8 cellular contexts compared by ENCODE assay signal in genomic region chr11:7520981-7521487, GRCh38. TPM values are rescaled to one million over a fixed set of nuclear protein-coding genes. Genes with fewer than 3 reads are reported as not detected.
A peak's percentile ranks its signal among the peaks of the same experiment; 100 is the strongest.
DNase-seq lines count a peak whose midpoint lies in the region; ATAC-seq and TF ChIP-seq lines count a peak whose summit lies in the region.

No MANE protein-coding gene starts in this region.

- intact Hi-C loops in Caco-2 (cut with micrococcal nuclease; ENCODE audit: unreplicated experiment) = no loop called here

- POLR2A ChIA-PET in Caco-2 (lab: Charles Lee) = no interaction called here

- H3K4me1 Mint-ChIP-seq in naive B cell (peaks cover 20 to 55% (median 46%) of the 10 kb centered on the region in 3 donors), Caco-2 (ENCODE audit: low read depth, unreplicated experiment) (no peaks in the 10 kb centered on the region)

- peaks cover 0 to 7% (median 0%) of the 10 kb centered on the region in 7 donors for H3K9me3 Mint-ChIP-seq in naive B cell
- no peaks in the 10 kb centered on the region for H3K9me3 Mint-ChIP-seq in Caco-2 (ENCODE audit: unreplicated experiment)

- H3K27me3 Mint-ChIP-seq in naive B cell (no peaks in the 10 kb centered on the region), Caco-2 (ENCODE audit: insufficient read depth, unreplicated experiment) (no peaks in the 10 kb centered on the region)

- CTCF ChIA-PET in Caco-2 (lab: Charles Lee) = interaction anchor here (2.1 kb wide), 1 partner anchor 145 kb away, joined by 5 read pairs; no protein-coding TSS in a partner anchor

- no TSS peak for BruUV-seq in Caco-2 (replicated peaks; lab: Mats Ljungman, UMichigan)

- TF ChIP-seq POLR2A in NB4 (IDR thresholded peaks at IDR 0.05; ENCODE audit: extremely low read depth, insufficient read length) = no peak

- ATAC-seq in GM18858 (IDR thresholded peaks at IDR 0.05; ENCODE audit: unreplicated experiment) (peak; percentile 68), HG02610 (IDR thresholded peaks at IDR 0.05; ENCODE audit: unreplicated experiment) (peak; percentile 72), naive B cell (ENCODE audit: low read depth in 2 of 2) (peak; percentile 72 to 84)

- no peak overlapping the region for H3K4me3 Mint-ChIP-seq in naive B cell
- H3K4me3 Mint-ChIP-seq in Caco-2 (ENCODE audit: unreplicated experiment) = no peak overlapping the region

- H3K36me3 Mint-ChIP-seq in naive B cell (no peaks in the 10 kb centered on the region), Caco-2 (ENCODE audit: insufficient read depth, unreplicated experiment) (no peaks in the 10 kb centered on the region)

- no peaks in the 10 kb centered on the region for H3K9me3 ChIP-seq in Caco-2

- TF ChIP-seq CTCF in NB4 (IDR thresholded peaks at IDR 0.05; ENCODE audit: low read depth, low read length) = no peak
- no peak for TF ChIP-seq CTCF in Caco-2 (IDR thresholded peaks at IDR 0.05; ENCODE audit: insufficient read depth in 1 of 2, low read depth in 1 of 2, low read length in 1 of 2, severe bottlenecking in 1 of 2, unreplicated experiment in 1 of 2)

- DNase-seq in NB4 (ENCODE audit: low read depth) = peak; percentile 62
- peak; percentile 68 for DNase-seq in naive B cell
- DNase-seq in NCI-H187 (lab: John Stamatoyannopoulos, UW) = no peak
- DNase-seq in Caco-2 = no peak
- DNase-seq in AG08395 (ENCODE audit: low spot score) = no peak
- no peak for DNase-seq in central memory CD4-positive, alpha-beta T cell

- no peak overlapping the region for H3K27ac Mint-ChIP-seq in naive B cell
- no peak overlapping the region for H3K27ac Mint-ChIP-seq in Caco-2 (ENCODE audit: unreplicated experiment)

- H3K4me1 ChIP-seq in Caco-2 = no peaks in the 10 kb centered on the region

- H3K36me3 ChIP-seq in Caco-2 (ENCODE audit: control insufficient read depth, insufficient read depth, low read length) = no peaks in the 10 kb centered on the region; the same call in 1 of the 2 replicates

- H3K4me3 ChIP-seq in NB4 (ENCODE audit: low read depth, low read length) (no peak overlapping the region), Caco-2 (ENCODE audit: low read depth, low read length) (no peak overlapping the region)

- no peaks in the 10 kb centered on the region for H3K27me3 ChIP-seq in Caco-2 (replicated peaks; ENCODE audit: control insufficient read depth, insufficient read depth, low read length)

RNA-seq across cellular contexts. Expression of gene PPFIBP2, which starts 7.2 kb away (rescaled TPM):
- 10 to 100 TPM in 2 of 6 donors, 1 to 10 TPM in 4; 3.7 to 13.3 (median 7.4) TPM for polyA plus RNA-seq in naive B cell (ENCODE audit: low read depth in 6 of 6)
- total RNA-seq in Caco-2 (2022) = 72.5 and 79.8 TPM in 2 replicates

RNA-seq across cellular contexts. Expression of gene OLFML1, which starts 35.7 kb away (rescaled TPM):
- polyA plus RNA-seq in naive B cell (ENCODE audit: low read depth in 6 of 6) = 1 to 10 TPM in 4 of 6 donors, under 1 TPM in 2; 0.81 to 4.6 (median 1.6) TPM
- total RNA-seq in Caco-2 (2022) = 1.8 and 3.9 TPM in 2 replicates

Comparison
In these comparisons a context has a peak if more than half of its experiments do, and no peak if none do; other contexts are left out.
1. DNase-seq: peak in NB4 (single experiment) and naive B cell (single experiment); none in NCI-H187 (0 of 2), Caco-2 (0 of 2), AG08395 (single experiment) and central memory CD4-positive, alpha-beta T cell (single experiment).
2. Peak in every context shown above with its lines, with median percentiles within 50 percentile points of each other: ATAC-seq.